1 cellular context compared by ENCODE assay signal in the genomic region with DNA sequence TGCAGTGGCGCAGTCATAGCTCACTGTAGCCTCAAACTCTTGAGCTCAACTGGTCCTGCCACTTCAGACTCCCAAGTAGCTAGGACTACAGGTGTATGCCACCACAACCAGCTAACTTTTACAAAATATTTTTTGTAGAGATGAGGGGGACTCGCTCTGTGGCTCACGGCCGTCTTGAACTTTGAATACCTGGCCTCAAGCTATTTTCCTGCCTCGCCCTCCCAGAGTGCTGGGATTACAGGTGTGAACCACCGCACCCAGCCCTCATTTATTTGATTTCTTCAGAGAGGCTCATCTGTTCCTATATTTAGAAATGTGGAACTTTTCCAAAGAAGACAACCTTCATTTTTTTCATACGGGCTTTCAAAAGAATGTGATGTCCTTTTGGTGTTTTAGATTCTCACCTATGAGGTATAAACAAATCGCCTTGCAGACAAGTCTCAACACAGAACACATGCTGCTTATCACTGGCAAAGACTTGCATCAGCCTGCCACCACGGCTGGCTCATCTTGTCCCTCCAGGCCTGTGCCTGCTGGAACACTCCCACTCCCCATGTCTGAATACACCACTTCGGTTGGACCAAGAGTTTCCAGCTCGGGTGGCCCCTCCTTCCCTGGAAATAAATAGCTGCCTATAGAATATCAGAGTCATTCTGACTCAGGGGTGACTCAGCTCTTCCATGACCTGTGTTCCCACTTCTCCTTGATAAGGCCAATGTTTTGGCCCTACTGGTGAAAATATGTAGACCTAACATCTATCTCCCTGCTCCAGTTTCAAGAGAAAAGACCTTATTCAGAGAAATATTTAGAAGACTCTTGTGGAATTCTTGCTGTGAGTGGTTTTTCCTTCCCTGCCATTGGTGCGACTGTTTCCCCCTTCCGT.
A peak's percentile ranks its signal among the peaks of the same experiment; 100 is the strongest.
TF ChIP-seq lines count a peak whose summit lies in the region.

No MANE protein-coding gene starts in this region.

TF ChIP-seq in K562, 482 proteins besides CTCF, POLR2A, EP300 and RAD21 (continued from another document and continues in another):
- TF ChIP-seq, protein P1, sequence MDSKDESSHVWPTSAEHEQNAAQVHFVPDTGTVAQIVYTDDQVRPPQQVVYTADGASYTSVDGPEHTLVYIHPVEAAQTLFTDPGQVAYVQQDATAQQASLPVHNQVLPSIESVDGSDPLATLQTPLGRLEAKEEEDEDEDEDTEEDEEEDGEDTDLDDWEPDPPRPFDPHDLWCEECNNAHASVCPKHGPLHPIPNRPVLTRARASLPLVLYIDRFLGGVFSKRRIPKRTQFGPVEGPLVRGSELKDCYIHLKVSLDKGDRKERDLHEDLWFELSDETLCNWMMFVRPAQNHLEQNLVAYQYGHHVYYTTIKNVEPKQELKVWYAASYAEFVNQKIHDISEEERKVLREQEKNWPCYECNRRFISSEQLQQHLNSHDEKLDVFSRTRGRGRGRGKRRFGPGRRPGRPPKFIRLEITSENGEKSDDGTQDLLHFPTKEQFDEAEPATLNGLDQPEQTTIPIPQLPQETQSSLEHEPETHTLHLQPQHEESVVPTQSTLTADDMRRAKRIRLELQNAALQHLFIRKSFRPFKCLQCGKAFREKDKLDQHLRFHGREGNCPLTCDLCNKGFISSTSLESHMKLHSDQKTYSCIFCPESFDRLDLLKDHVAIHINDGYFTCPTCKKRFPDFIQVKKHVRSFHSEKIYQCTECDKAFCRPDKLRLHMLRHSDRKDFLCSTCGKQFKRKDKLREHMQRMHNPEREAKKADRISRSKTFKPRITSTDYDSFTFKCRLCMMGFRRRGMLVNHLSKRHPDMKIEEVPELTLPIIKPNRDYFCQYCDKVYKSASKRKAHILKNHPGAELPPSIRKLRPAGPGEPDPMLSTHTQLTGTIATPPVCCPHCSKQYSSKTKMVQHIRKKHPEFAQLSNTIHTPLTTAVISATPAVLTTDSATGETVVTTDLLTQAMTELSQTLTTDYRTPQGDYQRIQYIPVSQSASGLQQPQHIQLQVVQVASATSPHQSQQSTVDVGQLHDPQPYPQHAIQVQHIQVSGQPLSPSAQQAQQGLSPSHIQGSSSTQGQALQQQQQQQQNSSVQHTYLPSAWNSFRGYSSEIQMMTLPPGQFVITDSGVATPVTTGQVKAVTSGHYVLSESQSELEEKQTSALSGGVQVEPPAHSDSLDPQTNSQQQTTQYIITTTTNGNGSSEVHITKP (IDR thresholded peaks at IDR 0.05; ENCODE audit: partially characterized antibody) = no peak
- TF ChIP-seq SOX6 (IDR thresholded peaks at IDR 0.05) (no peak), ZNF766 (CRISPR knock-in tag; conservative IDR thresholded peaks at IDR 0.05) (no peak), MEF2A (IDR thresholded peaks at IDR 0.05; ENCODE audit: control insufficient read depth, low read depth, low read length) (no peak; the same call in none of the 2 replicates), PHF20 (IDR thresholded peaks at IDR 0.05; ENCODE audit: partially characterized antibody) (no peak), DMBX1 (CRISPR knock-in tag; IDR thresholded peaks at IDR 0.05; ENCODE audit: borderline replicate concordance) (peak; percentile 98), EGR1 (conservative IDR thresholded peaks at IDR 0.05) (no peak), DPF2 (IDR thresholded peaks at IDR 0.05) (no peak), PHF8 (IDR thresholded peaks at IDR 0.05; ENCODE audit: borderline replicate concordance, low read length) (0 out of 2 replicates have a peak, but pooled peaks have one; percentile 3), TCF3 (CRISPR knock-in tag; IDR thresholded peaks at IDR 0.05) (peak; percentile 98), MCM2 (IDR thresholded peaks at IDR 0.05; ENCODE audit: low read depth) (no peak), TCF7 (IDR thresholded peaks at IDR 0.05; ENCODE audit: borderline replicate concordance) (no peak), MXI1 (IDR thresholded peaks at IDR 0.05; ENCODE audit: low read depth, low read length) (0 out of 2 replicates have a peak, but pooled peaks have one; percentile 42), MTA2 (IDR thresholded peaks at IDR 0.05; ENCODE audit: low read depth) (no peak), NR2F6 (CRISPR knock-in tag; IDR thresholded peaks at IDR 0.05) (no peak), ZNF75A (CRISPR knock-in tag; IDR thresholded peaks at IDR 0.05) (peak; percentile 61; the same call in 1 of the 2 replicates), ZNF24 (IDR thresholded peaks at IDR 0.05) (no peak), HMG20B (CRISPR knock-in tag; IDR thresholded peaks at IDR 0.05) (0 out of 2 replicates have a peak, but pooled peaks have one; percentile 54), ETS2 (tag; IDR thresholded peaks at IDR 0.05; ENCODE audit: borderline replicate concordance, poor library complexity, severe bottlenecking) (no peak), RUNX1 (IDR thresholded peaks at IDR 0.05; ENCODE audit: low read depth) (no peak), EP400 (IDR thresholded peaks at IDR 0.05) (no peak), NFXL1 (CRISPR knock-in tag; IDR thresholded peaks at IDR 0.05) (peak; percentile 77; the same call in 1 of the 2 replicates), SRSF1 (IDR thresholded peaks at IDR 0.05; ENCODE audit: low read depth, low read length) (no peak), HDAC1 (IDR thresholded peaks at IDR 0.05) (no peak), NR2C2 (CRISPR knock-in tag; IDR thresholded peaks at IDR 0.05) (0 out of 2 replicates have a peak, but pooled peaks have one; percentile 53), NR2C2 (tag; IDR thresholded peaks at IDR 0.05) (no peak), ZNF830 (CRISPR knock-in tag; IDR thresholded peaks at IDR 0.05) (no peak), L3MBTL2 (IDR thresholded peaks at IDR 0.05) (no peak), SMAD4 (CRISPR knock-in tag; conservative IDR thresholded peaks at IDR 0.05) (peak; percentile 99)
- TF ChIP-seq, protein P2, sequence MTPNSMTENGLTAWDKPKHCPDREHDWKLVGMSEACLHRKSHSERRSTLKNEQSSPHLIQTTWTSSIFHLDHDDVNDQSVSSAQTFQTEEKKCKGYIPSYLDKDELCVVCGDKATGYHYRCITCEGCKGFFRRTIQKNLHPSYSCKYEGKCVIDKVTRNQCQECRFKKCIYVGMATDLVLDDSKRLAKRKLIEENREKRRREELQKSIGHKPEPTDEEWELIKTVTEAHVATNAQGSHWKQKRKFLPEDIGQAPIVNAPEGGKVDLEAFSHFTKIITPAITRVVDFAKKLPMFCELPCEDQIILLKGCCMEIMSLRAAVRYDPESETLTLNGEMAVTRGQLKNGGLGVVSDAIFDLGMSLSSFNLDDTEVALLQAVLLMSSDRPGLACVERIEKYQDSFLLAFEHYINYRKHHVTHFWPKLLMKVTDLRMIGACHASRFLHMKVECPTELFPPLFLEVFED (CRISPR knock-in tag; conservative IDR thresholded peaks at IDR 0.05) = no peak
- TF ChIP-seq, protein P3, sequence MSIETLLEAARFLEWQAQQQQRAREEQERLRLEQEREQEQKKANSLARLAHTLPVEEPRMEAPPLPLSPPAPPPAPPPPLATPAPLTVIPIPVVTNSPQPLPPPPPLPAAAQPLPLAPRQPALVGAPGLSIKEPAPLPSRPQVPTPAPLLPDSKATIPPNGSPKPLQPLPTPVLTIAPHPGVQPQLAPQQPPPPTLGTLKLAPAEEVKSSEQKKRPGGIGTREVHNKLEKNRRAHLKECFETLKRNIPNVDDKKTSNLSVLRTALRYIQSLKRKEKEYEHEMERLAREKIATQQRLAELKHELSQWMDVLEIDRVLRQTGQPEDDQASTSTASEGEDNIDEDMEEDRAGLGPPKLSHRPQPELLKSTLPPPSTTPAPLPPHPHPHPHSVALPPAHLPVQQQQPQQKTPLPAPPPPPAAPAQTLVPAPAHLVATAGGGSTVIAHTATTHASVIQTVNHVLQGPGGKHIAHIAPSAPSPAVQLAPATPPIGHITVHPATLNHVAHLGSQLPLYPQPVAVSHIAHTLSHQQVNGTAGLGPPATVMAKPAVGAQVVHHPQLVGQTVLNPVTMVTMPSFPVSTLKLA (conservative IDR thresholded peaks at IDR 0.05) = no peak
- TF ChIP-seq, protein P4, sequence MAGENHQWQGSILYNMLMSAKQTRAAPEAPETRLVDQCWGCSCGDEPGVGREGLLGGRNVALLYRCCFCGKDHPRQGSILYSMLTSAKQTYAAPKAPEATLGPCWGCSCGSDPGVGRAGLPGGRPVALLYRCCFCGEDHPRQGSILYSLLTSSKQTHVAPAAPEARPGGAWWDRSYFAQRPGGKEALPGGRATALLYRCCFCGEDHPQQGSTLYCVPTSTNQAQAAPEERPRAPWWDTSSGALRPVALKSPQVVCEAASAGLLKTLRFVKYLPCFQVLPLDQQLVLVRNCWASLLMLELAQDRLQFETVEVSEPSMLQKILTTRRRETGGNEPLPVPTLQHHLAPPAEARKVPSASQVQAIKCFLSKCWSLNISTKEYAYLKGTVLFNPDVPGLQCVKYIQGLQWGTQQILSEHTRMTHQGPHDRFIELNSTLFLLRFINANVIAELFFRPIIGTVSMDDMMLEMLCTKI (IDR thresholded peaks at IDR 0.05; ENCODE audit: partially characterized antibody) = no peak
- TF ChIP-seq, protein P5, sequence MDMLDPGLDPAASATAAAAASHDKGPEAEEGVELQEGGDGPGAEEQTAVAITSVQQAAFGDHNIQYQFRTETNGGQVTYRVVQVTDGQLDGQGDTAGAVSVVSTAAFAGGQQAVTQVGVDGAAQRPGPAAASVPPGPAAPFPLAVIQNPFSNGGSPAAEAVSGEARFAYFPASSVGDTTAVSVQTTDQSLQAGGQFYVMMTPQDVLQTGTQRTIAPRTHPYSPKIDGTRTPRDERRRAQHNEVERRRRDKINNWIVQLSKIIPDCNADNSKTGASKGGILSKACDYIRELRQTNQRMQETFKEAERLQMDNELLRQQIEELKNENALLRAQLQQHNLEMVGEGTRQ (CRISPR knock-in tag; IDR thresholded peaks at IDR 0.05) = no peak
- TF ChIP-seq, protein P6, sequence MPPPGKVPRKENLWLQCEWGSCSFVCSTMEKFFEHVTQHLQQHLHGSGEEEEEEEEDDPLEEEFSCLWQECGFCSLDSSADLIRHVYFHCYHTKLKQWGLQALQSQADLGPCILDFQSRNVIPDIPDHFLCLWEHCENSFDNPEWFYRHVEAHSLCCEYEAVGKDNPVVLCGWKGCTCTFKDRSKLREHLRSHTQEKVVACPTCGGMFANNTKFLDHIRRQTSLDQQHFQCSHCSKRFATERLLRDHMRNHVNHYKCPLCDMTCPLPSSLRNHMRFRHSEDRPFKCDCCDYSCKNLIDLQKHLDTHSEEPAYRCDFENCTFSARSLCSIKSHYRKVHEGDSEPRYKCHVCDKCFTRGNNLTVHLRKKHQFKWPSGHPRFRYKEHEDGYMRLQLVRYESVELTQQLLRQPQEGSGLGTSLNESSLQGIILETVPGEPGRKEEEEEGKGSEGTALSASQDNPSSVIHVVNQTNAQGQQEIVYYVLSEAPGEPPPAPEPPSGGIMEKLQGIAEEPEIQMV (tag; conservative IDR thresholded peaks at IDR 0.05; ENCODE audit: low read depth) = peak; percentile 85
- TF ChIP-seq, protein P7, sequence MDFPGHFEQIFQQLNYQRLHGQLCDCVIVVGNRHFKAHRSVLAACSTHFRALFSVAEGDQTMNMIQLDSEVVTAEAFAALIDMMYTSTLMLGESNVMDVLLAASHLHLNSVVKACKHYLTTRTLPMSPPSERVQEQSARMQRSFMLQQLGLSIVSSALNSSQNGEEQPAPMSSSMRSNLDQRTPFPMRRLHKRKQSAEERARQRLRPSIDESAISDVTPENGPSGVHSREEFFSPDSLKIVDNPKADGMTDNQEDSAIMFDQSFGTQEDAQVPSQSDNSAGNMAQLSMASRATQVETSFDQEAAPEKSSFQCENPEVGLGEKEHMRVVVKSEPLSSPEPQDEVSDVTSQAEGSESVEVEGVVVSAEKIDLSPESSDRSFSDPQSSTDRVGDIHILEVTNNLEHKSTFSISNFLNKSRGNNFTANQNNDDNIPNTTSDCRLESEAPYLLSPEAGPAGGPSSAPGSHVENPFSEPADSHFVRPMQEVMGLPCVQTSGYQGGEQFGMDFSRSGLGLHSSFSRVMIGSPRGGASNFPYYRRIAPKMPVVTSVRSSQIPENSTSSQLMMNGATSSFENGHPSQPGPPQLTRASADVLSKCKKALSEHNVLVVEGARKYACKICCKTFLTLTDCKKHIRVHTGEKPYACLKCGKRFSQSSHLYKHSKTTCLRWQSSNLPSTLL (IDR thresholded peaks at IDR 0.05) = no peak
- TF ChIP-seq, protein P8, sequence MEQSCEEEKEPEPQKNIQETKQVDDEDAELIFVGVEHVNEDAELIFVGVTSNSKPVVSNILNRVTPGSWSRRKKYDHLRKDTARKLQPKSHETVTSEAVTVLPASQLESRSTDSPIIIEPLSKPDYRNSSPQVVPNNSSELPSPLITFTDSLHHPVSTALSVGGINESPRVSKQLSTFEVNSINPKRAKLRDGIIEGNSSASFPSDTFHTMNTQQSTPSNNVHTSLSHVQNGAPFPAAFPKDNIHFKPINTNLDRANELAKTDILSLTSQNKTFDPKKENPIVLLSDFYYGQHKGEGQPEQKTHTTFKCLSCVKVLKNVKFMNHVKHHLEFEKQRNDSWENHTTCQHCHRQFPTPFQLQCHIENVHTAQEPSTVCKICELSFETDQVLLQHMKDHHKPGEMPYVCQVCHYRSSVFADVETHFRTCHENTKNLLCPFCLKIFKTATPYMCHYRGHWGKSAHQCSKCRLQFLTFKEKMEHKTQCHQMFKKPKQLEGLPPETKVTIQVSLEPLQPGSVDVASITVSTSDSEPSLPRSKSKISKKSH (CRISPR knock-in tag; IDR thresholded peaks at IDR 0.05) = no peak
- TF ChIP-seq, protein P9, sequence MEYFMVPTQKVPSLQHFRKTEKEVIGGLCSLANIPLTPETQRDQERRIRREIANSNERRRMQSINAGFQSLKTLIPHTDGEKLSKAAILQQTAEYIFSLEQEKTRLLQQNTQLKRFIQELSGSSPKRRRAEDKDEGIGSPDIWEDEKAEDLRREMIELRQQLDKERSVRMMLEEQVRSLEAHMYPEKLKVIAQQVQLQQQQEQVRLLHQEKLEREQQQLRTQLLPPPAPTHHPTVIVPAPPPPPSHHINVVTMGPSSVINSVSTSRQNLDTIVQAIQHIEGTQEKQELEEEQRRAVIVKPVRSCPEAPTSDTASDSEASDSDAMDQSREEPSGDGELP (CRISPR knock-in tag; IDR thresholded peaks at IDR 0.05; ENCODE audit: borderline replicate concordance) = peak; percentile 98
- TF ChIP-seq, protein P10, sequence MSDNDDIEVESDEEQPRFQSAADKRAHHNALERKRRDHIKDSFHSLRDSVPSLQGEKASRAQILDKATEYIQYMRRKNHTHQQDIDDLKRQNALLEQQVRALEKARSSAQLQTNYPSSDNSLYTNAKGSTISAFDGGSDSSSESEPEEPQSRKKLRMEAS (CRISPR knock-in tag; IDR thresholded peaks at IDR 0.05) = peak; percentile 94
